Comparison of ENCODE assay signal across 17 cellular contexts in the genomic region with DNA sequence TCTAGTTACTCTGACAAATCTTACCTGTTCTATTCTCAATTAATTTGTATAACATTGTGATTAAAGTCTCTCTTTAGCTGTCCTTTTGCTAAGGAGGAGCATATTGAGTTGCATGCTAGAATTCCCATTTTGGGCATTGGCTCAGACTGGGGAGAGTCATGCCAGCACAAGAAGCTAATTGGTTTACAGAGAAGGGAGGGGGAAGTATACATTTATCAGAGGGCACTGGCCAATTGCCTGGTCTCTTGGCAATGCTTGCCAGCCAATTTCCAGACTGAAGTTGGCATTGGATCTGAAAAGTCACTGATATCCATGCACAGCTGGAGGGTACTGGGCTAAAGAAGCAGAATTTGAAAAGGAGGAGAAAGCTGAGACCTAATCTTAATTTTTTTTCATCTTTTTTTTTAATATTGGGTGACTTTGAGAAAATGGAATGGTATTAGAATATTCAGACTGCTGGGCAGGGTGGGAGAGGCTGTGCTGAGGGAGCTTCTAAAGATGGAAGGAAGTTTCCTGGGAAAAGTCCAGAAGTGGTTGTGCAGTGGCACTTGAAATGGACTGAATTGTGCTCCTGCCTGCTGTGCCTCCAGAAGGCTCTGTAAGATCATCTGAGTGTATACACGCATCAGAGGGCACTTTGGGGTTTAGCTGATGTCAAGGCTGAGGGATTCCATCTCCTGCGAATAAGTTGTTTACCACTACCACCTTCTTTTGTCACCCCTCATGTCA.
A peak's percentile ranks its signal among the peaks of the same experiment; 100 is the strongest.
DNase-seq lines count a peak whose midpoint lies in the region; ATAC-seq and TF ChIP-seq lines count a peak whose summit lies in the region.
"Had no signal": no experiment of that assay in that cellular context is flagged by ENCODE, and none has a peak within 500 bp of the region (broad histone marks: within the 10 kb centered on the region; RNA-seq: fewer than 3 reads in every experiment).

No MANE protein-coding gene starts in this region.

- no peak for TF ChIP-seq POLR2A in body of pancreas (IDR thresholded peaks at IDR 0.05)

- peak; percentile 52 for ATAC-seq in Right ventricle myocardium inferior
- ATAC-seq in body of pancreas, result peak; percentile 45
- ATAC-seq: GM23338 had no signal

- TF ChIP-seq CTCF in body of pancreas (IDR thresholded peaks at IDR 0.05), result no peak

- no peak overlapping the region for H3K4me3 ChIP-seq in body of pancreas
- H3K4me3 ChIP-seq: GM23338, HAP-1, SJCRH30 had no signal

- H3K27ac ChIP-seq in body of pancreas, result no peak overlapping the region
- H3K27ac ChIP-seq: SJCRH30 had no signal

- peaks cover 6% of the 10 kb centered on the region for H3K4me1 ChIP-seq in body of pancreas
- H3K4me1 ChIP-seq: Caco-2, HAP-1, SJCRH30 had no signal

- DNase-seq in Right ventricle myocardium inferior (ENCODE audit: missing footprints), result no peak
- no peak for DNase-seq in cardiac septum (ENCODE audit: low spot score)
- DNase-seq in NCI-H2081 treated with DMSO at 0.1 percent for 48 hours (lab: John Stamatoyannopoulos, UW), result peak; percentile 17
- peak; percentile 29 to 82 (median 59) for DNase-seq in body of pancreas
- DNase-seq in RPMI8226, result no peak
- DNase-seq in HCEC 1CT, result no peak
- DNase-seq in SKM-1 treated with dmso at 0.1 percent for 144 hours (lab: John Stamatoyannopoulos, UW; ENCODE audit: unreplicated experiment), result no peak
- DNase-seq: Caco-2; CD4-positive, CD25-positive, alpha-beta regulatory T cell; DMS153; GDM1; KG1; NCI-H2107; NCI-H345; SJCRH30 had no signal

- no peaks in the 10 kb centered on the region for H3K27me3 ChIP-seq in body of pancreas
- H3K27me3 ChIP-seq: SJCRH30 had no signal

- no peaks in the 10 kb centered on the region for H3K36me3 ChIP-seq in body of pancreas (replicated peaks in 1 of 2; ENCODE audit: insufficient read depth in 1 of 2, low read depth in 2 of 2)
- H3K36me3 ChIP-seq: HAP-1, SJCRH30 had no signal

- 55 to 69% methylated on average over 2 of the region's 2 CpGs for WGBS in body of pancreas, 2 donors

- intact Hi-C loops in Right ventricle myocardium inferior (cut with DNase I), result no loop called here
- intact Hi-C loops in cardiac septum (cut with DNase I), result loop anchor here (5.0 to 10.0 kb wide), 2 partner anchors 156 to 389 kb away; no protein-coding TSS in a partner anchor
- intact Hi-C loops in body of pancreas (cut with DNase I), result no loop called here

- no peaks in the 10 kb centered on the region for H3K9me3 ChIP-seq in body of pancreas
- H3K9me3 ChIP-seq: Caco-2, HAP-1, SJCRH30 had no signal

Comparison
In these comparisons a context has a peak if more than half of its experiments do, and no peak if none do; other contexts are left out.
1. DNase-seq: peak in NCI-H2081 treated with DMSO at 0.1 percent for 48 hours (single experiment) and body of pancreas (4 of 4); none in Right ventricle myocardium inferior (single experiment), cardiac septum (single experiment), RPMI8226 (single experiment), HCEC 1CT (single experiment) and SKM-1 treated with dmso at 0.1 percent for 144 hours (single experiment).